In genomic region chr13:26457212-26457611, GRCh38 we compare ENCODE assay signal across 15 cellular contexts.
A peak's percentile ranks its signal among the peaks of the same experiment; 100 is the strongest.
DNase-seq lines count a peak whose midpoint lies in the region; ATAC-seq and TF ChIP-seq lines count a peak whose summit lies in the region.
"Had no signal": no experiment of that assay in that cellular context is flagged by ENCODE, and none has a peak within 500 bp of the region (broad histone marks: within the 10 kb centered on the region; RNA-seq: fewer than 3 reads in every experiment).

No MANE protein-coding gene starts in this region.

- H2BK20ac ChIP-seq in IMR-90 (ENCODE audit: low read depth, low read length), result no peak overlapping the region

- H2AFZ ChIP-seq in IMR-90 (replicated peaks; ENCODE audit: low read length, poor library complexity), result no peak overlapping the region

- H3K9me3 Mint-ChIP-seq in T-helper 2 cell treated with Interferon-gamma antibody and Interleukin-4, amounts not matched to agents 5 μg/mL and 100 μg/mL, for 36 hours, result no peaks in the 10 kb centered on the region

- H3K4me1 ChIP-seq in IMR-90 (ENCODE audit: control insufficient read depth, insufficient read depth, low read length) (peaks cover 5% of the 10 kb centered on the region; the same call in 1 of the 2 replicates), left lung (no peaks in the 10 kb centered on the region)

- H3K9ac ChIP-seq in IMR-90 (ENCODE audit: low read depth, low read length), result no peak overlapping the region

- H2BK120ac ChIP-seq in IMR-90 (ENCODE audit: low read depth, low read length), result no peak overlapping the region

- in situ Hi-C loops in IMR-90 (cut with MboI; ENCODE audit: low sequenced_read_pairs), result no loop called here

- ATAC-seq in IMR-90 (ENCODE audit: low read depth) (no peak; the same call in 1 of the 2 replicates), left lung (peak; percentile 42), GM18519 (IDR thresholded peaks at IDR 0.05; ENCODE audit: low FRiP score, unreplicated experiment) (no peak)
- ATAC-seq: naive thymus-derived CD8-positive, alpha-beta T cell had no signal

- no peak overlapping the region for H3K56ac ChIP-seq in IMR-90 (ENCODE audit: extremely low read depth, insufficient read depth, low read length)

- intact Hi-C loops in IMR-90 (cut with micrococcal nuclease), result no loop called here
- intact Hi-C loops in left lung (cut with DNase I), result no loop called here

- H3K14ac ChIP-seq in IMR-90 (replicated peaks; ENCODE audit: low read depth, low read length), result no peak overlapping the region

- POLR2A ChIA-PET in IMR-90 (lab: Charles Lee; ENCODE audit: unreplicated experiment), result no interaction called here

- CTCF ChIA-PET in IMR-90 (lab: Yijun Ruan, JAX), result no interaction called here

- no peak for TF ChIP-seq RAD21 in IMR-90 (IDR thresholded peaks at IDR 0.05; ENCODE audit: low read length)

- H2BK15ac ChIP-seq in IMR-90 (ENCODE audit: low read depth, low read length), result no peak overlapping the region

- H3K36me3 Mint-ChIP-seq in T-helper 2 cell treated with Interferon-gamma antibody and Interleukin-4, amounts not matched to agents 5 μg/mL and 100 μg/mL, for 36 hours (ENCODE audit: low read depth), result no peaks in the 10 kb centered on the region
- H3K36me3 Mint-ChIP-seq: naive thymus-derived CD8-positive, alpha-beta T cell had no signal

- DNase-seq in EL (peak; percentile 89), IMR-90 (no peak), SKM-1 (lab: John Stamatoyannopoulos, UW; ENCODE audit: unreplicated experiment) (peak; percentile 54), left lung (no peak)
- DNase-seq in T-helper 2 cell treated with Interferon-gamma antibody and Interleukin-4, amounts not matched to agents 5 μg/mL and 100 μg/mL, for 36 hours (ENCODE audit: low spot score), result no peak
- no peak for DNase-seq in activated CD4-positive, CD25-positive, alpha-beta regulatory T cell (lab: John Stamatoyannopoulos, UW)
- DNase-seq in activated effector memory CD4-positive, alpha-beta T cell treated with anti-CD3 and anti-CD28 coated beads, Interleukin-2, amount 50 U/mL, for 16 hours, result no peak
- DNase-seq: activated CD4-positive, alpha-beta T cell treated with anti-CD3 and anti-CD28 coated beads, Interleukin-2, amount 50 U/mL, for 48 hours; activated T-cell treated with anti-CD3 and anti-CD28 coated beads, Interleukin-2, amount 50 U/mL, for 48 hours; BE2C; central memory CD4-positive, alpha-beta T cell; naive thymus-derived CD8-positive, alpha-beta T cell; NCI-H2171; NCI-H82 had no signal

- H3K23ac ChIP-seq in IMR-90 (ENCODE audit: low read depth, low read length), result no peak overlapping the region

- no peak overlapping the region for H4K8ac ChIP-seq in IMR-90 (ENCODE audit: low read depth in 2 of 2, low read length in 2 of 2)

- H2AK9ac ChIP-seq in IMR-90 (replicated peaks; ENCODE audit: low read depth, low read length, poor library complexity), result no peak overlapping the region

- H4K20me1 ChIP-seq in IMR-90 (ENCODE audit: insufficient read depth, low read length), result no peaks in the 10 kb centered on the region

- H3K27ac Mint-ChIP-seq in T-helper 2 cell treated with Interferon-gamma antibody and Interleukin-4, amounts not matched to agents 5 μg/mL and 100 μg/mL, for 36 hours, result no peak overlapping the region

- no peaks in the 10 kb centered on the region for H3K9me1 ChIP-seq in IMR-90 (ENCODE audit: insufficient read depth, low read length)

- H3K27me3 Mint-ChIP-seq in T-helper 2 cell treated with Interferon-gamma antibody and Interleukin-4, amounts not matched to agents 5 μg/mL and 100 μg/mL, for 36 hours (ENCODE audit: low read depth), result peaks cover 24% of the 10 kb centered on the region

- no peaks in the 10 kb centered on the region for H3K79me1 ChIP-seq in IMR-90 (ENCODE audit: low read depth in 1 of 2, low read length in 2 of 2)

- H3K36me3 ChIP-seq in IMR-90 (ENCODE audit: control insufficient read depth, insufficient read depth, low read length), result no peaks in the 10 kb centered on the region
- H3K36me3 ChIP-seq in left lung, result no peaks in the 10 kb centered on the region
- H3K36me3 ChIP-seq: BE2C had no signal

- no peak overlapping the region; the same call in 1 of the 2 replicates for H3K18ac ChIP-seq in IMR-90 (ENCODE audit: low read depth, low read length)

- H3K27ac ChIP-seq in IMR-90 (ENCODE audit: insufficient read depth, low read length), result peak overlapping the region; percentile 52; the same call in 1 of the 2 replicates
- peak overlapping the region in 1 of 2 donors; percentile 8 for H3K27ac ChIP-seq in left lung

- no peak overlapping the region for H2AK5ac ChIP-seq in IMR-90 (ENCODE audit: low read depth, low read length)

- no peak overlapping the region for H4K5ac ChIP-seq in IMR-90 (ENCODE audit: low read depth, low read length)

- no peaks in the 10 kb centered on the region for H3K4me1 Mint-ChIP-seq in T-helper 2 cell treated with Interferon-gamma antibody and Interleukin-4, amounts not matched to agents 5 μg/mL and 100 μg/mL, for 36 hours (ENCODE audit: low read depth)
- H3K4me1 Mint-ChIP-seq: naive thymus-derived CD8-positive, alpha-beta T cell had no signal

- no peak overlapping the region for H3K4me3 ChIP-seq in IMR-90 (ENCODE audit: insufficient read depth, low read depth, low read length)
- no peak overlapping the region for H3K4me3 ChIP-seq in left lung

- H3K4me3 Mint-ChIP-seq in T-helper 2 cell treated with Interferon-gamma antibody and Interleukin-4, amounts not matched to agents 5 μg/mL and 100 μg/mL, for 36 hours, result no peak overlapping the region
- H3K4me3 Mint-ChIP-seq: naive thymus-derived CD8-positive, alpha-beta T cell had no signal

- no peak for TF ChIP-seq POLR2A in IMR-90 (IDR thresholded peaks at IDR 0.05; ENCODE audit: low read depth, low read length)

- dilution Hi-C loops in IMR-90 (cut with HindIII; ENCODE audit: low sequenced_read_pairs, unreplicated experiment), result no loop called here

- H3K27me3 ChIP-seq in IMR-90 (ENCODE audit: control insufficient read depth, insufficient read depth, low read length), result no peaks in the 10 kb centered on the region; the same call in 1 of the 2 replicates
- no peaks in the 10 kb centered on the region for H3K27me3 ChIP-seq in left lung
- H3K27me3 ChIP-seq: BE2C had no signal

- no peak overlapping the region for H2BK5ac ChIP-seq in IMR-90 (ENCODE audit: low read depth, low read length, poor library complexity, severe bottlenecking)

- TF ChIP-seq CTCF in IMR-90 (conservative IDR thresholded peaks at IDR 0.05; ENCODE audit: low read depth, low read length) (no peak), left lung (IDR thresholded peaks at IDR 0.05) (no peak)

- no peak overlapping the region; the same call in 1 of the 2 replicates for H3K4me2 ChIP-seq in IMR-90 (ENCODE audit: low read depth, low read length)

- no peaks in the 10 kb centered on the region for H3K9me3 ChIP-seq in IMR-90 (ENCODE audit: control insufficient read depth, insufficient read depth, low read length)
- no peaks in the 10 kb centered on the region for H3K9me3 ChIP-seq in left lung
- H3K9me3 ChIP-seq: BE2C had no signal

- no peak overlapping the region for H4K91ac ChIP-seq in IMR-90 (ENCODE audit: insufficient read depth, low read depth, low read length)

- no peak overlapping the region for H3K4ac ChIP-seq in IMR-90 (ENCODE audit: low read depth, low read length)

- BruUV-seq in IMR-90 (replicated peaks; lab: Mats Ljungman, UMichigan), result no TSS peak

TF ChIP-seq in IMR-90, 13 proteins besides CTCF, POLR2A, EP300 and RAD21:
- TF ChIP-seq ELK1 (IDR thresholded peaks at IDR 0.05; ENCODE audit: borderline replicate concordance, low read depth, low read length), result no peak
- TF ChIP-seq CEBPB (IDR thresholded peaks at IDR 0.05; ENCODE audit: low read depth, low read length), result no peak
- no peak for TF ChIP-seq MAFK (IDR thresholded peaks at IDR 0.05; ENCODE audit: low read depth, low read length)
- TF ChIP-seq MAZ (IDR thresholded peaks at IDR 0.05; ENCODE audit: borderline replicate concordance, low read depth, low read length), result no peak
- TF ChIP-seq RCOR1 (IDR thresholded peaks at IDR 0.05; ENCODE audit: insufficient replicate concordance, low read length), result no peak
- no peak for TF ChIP-seq SMC3 (IDR thresholded peaks at IDR 0.05; ENCODE audit: low read depth, low read length)
- TF ChIP-seq CHD1 (IDR thresholded peaks at IDR 0.05; ENCODE audit: low read depth, low read length), result no peak
- TF ChIP-seq USF2 (IDR thresholded peaks at IDR 0.05; ENCODE audit: low read depth, low read length), result no peak
- TF ChIP-seq FOS (IDR thresholded peaks at IDR 0.05; ENCODE audit: low read depth, low read length), result no peak

Comparison
In these comparisons a context has a peak if more than half of its experiments do, and no peak if none do; other contexts are left out.
1. DNase-seq: peak in EL (single experiment) and SKM-1 (single experiment); none in IMR-90 (single experiment), left lung (0 of 2), T-helper 2 cell treated with Interferon-gamma antibody and Interleukin-4, amounts not matched to agents 5 μg/mL and 100 μg/mL, for 36 hours (single experiment), activated CD4-positive, CD25-positive, alpha-beta regulatory T cell (0 of 4) and activated effector memory CD4-positive, alpha-beta T cell treated with anti-CD3 and anti-CD28 coated beads, Interleukin-2, amount 50 U/mL, for 16 hours (single experiment).